In the genomic region with DNA sequence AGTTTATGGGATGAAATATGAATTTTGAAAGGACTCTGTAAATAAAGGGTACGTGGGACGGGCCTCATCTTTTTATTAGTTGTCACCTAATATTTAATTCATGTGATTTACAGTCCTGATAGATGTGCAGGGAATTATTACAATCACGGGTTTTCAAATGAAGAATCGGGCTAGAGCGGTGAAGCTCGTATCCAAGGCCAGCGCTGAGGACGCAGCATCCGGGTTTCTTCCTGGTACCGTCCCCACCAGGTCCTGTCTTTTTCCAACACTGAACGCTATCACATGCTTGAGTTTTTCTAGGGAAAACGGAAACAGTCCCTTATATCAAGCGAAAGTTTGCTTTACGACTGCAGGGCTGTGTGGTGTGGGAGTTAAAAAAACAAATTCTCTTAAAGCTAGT, we compare ENCODE assay signal across 1 cellular context.
TF ChIP-seq lines count a peak whose summit lies in the region.

No MANE protein-coding gene starts in this region.

TF ChIP-seq in HepG2, 621 proteins besides CTCF, POLR2A, EP300 and RAD21:
- TF ChIP-seq, protein P1, sequence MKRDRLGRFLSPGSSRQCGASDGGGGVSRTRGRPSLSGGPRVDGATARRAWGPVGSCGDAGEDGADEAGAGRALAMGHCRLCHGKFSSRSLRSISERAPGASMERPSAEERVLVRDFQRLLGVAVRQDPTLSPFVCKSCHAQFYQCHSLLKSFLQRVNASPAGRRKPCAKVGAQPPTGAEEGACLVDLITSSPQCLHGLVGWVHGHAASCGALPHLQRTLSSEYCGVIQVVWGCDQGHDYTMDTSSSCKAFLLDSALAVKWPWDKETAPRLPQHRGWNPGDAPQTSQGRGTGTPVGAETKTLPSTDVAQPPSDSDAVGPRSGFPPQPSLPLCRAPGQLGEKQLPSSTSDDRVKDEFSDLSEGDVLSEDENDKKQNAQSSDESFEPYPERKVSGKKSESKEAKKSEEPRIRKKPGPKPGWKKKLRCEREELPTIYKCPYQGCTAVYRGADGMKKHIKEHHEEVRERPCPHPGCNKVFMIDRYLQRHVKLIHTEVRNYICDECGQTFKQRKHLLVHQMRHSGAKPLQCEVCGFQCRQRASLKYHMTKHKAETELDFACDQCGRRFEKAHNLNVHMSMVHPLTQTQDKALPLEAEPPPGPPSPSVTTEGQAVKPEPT (CRISPR knock-in tag; IDR thresholded peaks at IDR 0.05; ENCODE audit: low read depth) = 0 out of 2 replicates have a peak, but pooled peaks have one; percentile 13
- no peak for TF ChIP-seq GABPA (IDR thresholded peaks at IDR 0.05; ENCODE audit: low read depth, low read length)
- peak; percentile 38; the same call in 1 of the 2 replicates for TF ChIP-seq GABPA (CRISPR knock-in tag; IDR thresholded peaks at IDR 0.05; ENCODE audit: low read depth)
- TF ChIP-seq ZSCAN31 (CRISPR knock-in tag; IDR thresholded peaks at IDR 0.05; ENCODE audit: low read depth) = no peak
- TF ChIP-seq ZNF343 (CRISPR knock-in tag; IDR thresholded peaks at IDR 0.05) = no peak
TF ChIP-seq in HepG2: peak in this region for 2.
